34 cellular contexts compared by ENCODE assay signal in the genomic region with DNA sequence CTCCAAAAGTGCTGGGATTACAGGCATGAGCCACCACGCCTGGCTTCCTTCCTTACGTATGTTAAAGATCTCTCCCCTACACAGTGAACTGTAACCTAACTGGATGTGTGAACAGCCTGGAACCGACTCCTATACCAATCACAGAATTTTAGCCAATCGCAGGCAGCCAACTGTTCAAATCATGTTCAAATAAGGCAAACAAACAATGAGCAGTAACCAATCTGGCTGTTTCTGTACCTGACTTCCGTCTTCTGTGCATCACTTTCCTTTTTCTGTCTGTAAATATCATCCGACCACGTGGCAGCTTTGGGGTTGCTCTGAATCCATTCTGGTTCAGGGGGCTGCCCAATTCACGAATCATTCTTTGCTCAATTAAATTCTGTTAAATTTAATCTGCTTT. TPM values are rescaled to one million over a fixed set of nuclear protein-coding genes. Genes with fewer than 3 reads are reported as not detected.
"Had no signal": no experiment of that assay in that cellular context is flagged by ENCODE, and none has a peak within 500 bp of the region (broad histone marks: within the 10 kb centered on the region; RNA-seq: fewer than 3 reads in every experiment).

No MANE protein-coding gene starts in this region.

- H3K4me3 ChIP-seq: colonic mucosa, esophagus muscularis mucosa, lower lobe of right lung, smooth muscle cell, suprapubic skin, transverse colon, upper lobe of right lung, uterus had no signal

- H3K9me3 Mint-ChIP-seq: dendritic cell treated with granulocyte-macrophage colony-stimulating factor and Interleukin-4, amounts not matched to agents 40 ng/mL and 50 ng/mL, for 4 days; immature natural killer cell; natural killer cell treated with Interleukin-12 subunit alpha and Interleukin-12 subunit beta and Interleukin-15 and Interleukin-18, amount 100 ng/mL, for 72 hours; neural crest cell; stimulated activated naive CD8-positive, alpha-beta T cell treated with anti-CD3 and anti-CD28 coated beads, Interleukin-15, amount 100 ng/mL, for 72 hours had no signal

- H3K79me2 ChIP-seq: parathyroid adenoma had no signal

- H3K27me3 ChIP-seq: colonic mucosa, esophagus muscularis mucosa, suprapubic skin, transverse colon, upper lobe of right lung, uterus had no signal

- H3K9ac ChIP-seq: parathyroid adenoma had no signal

- H3K9me3 ChIP-seq: colonic mucosa, esophagus muscularis mucosa, lower lobe of right lung, suprapubic skin, transverse colon, upper lobe of right lung, uterus had no signal

- H3K27ac Mint-ChIP-seq: dendritic cell treated with granulocyte-macrophage colony-stimulating factor and Interleukin-4, amounts not matched to agents 40 ng/mL and 50 ng/mL, for 4 days; immature natural killer cell; memory B cell; natural killer cell treated with Interleukin-12 subunit alpha and Interleukin-12 subunit beta and Interleukin-15 and Interleukin-18, amount 100 ng/mL, for 72 hours; progenitor cell of endocrine pancreas; stimulated activated naive CD8-positive, alpha-beta T cell treated with anti-CD3 and anti-CD28 coated beads, Interleukin-15, amount 100 ng/mL, for 72 hours had no signal

- H3K27me3 Mint-ChIP-seq: progenitor cell of endocrine pancreas; stimulated activated naive CD8-positive, alpha-beta T cell treated with anti-CD3 and anti-CD28 coated beads, Interleukin-15, amount 100 ng/mL, for 72 hours had no signal

- ATAC-seq: foreskin keratinocyte; left ventricle myocardium superior; lower lobe of right lung; natural killer cell treated with Interleukin-12 subunit alpha and Interleukin-12 subunit beta and Interleukin-15 and Interleukin-18, amount 100 ng/mL, for 72 hours; sciatic nerve; stimulated activated naive CD8-positive, alpha-beta T cell treated with anti-CD3 and anti-CD28 coated beads, Interleukin-15, amount 100 ng/mL, for 72 hours; upper lobe of right lung had no signal

- H3K36me3 Mint-ChIP-seq: immature natural killer cell; natural killer cell treated with Interleukin-12 subunit alpha and Interleukin-12 subunit beta and Interleukin-15 and Interleukin-18, amount 100 ng/mL, for 72 hours had no signal

- DNase-seq: colonic mucosa; effector memory CD4-positive, alpha-beta T cell; foreskin keratinocyte; glutamatergic neuron; hypothalamus; immature natural killer cell; islet precursor cell; kidney glomerular epithelial cell; left ventricle myocardium superior; lower lobe of right lung; naive B cell; stimulated activated CD4-positive, alpha-beta T cell treated with anti-CD3 and anti-CD28 coated beads, Interleukin-12 subunit alpha, Interleukin-12 subunit beta, amount 100 ng/mL, for 4 hours; stimulated activated CD4-positive, alpha-beta T cell treated with anti-CD3 and anti-CD28 coated beads, Interleukin-1b, Interleukin-23, amount 100 ng/mL, for 48 hours; stimulated activated CD4-positive, alpha-beta T cell treated with anti-CD3 and anti-CD28 coated beads, Interleukin-4, amount 100 ng/mL, for 1 hour; stimulated activated CD8-positive, alpha-beta memory T cell treated with anti-CD3 and anti-CD28 coated beads, Interleukin-4, amount 100 ng/mL, for 48 hours; stimulated activated naive CD4-positive, alpha-beta T cell; stimulated activated naive CD8-positive, alpha-beta T cell treated with anti-CD3 and anti-CD28 coated beads, Interleukin-15, amount 100 ng/mL, for 72 hours; transverse colon; upper lobe of right lung; uterus had no signal

- H2AFZ ChIP-seq: parathyroid adenoma had no signal

- H3K4me2 ChIP-seq: smooth muscle cell had no signal

- H3K4me3 Mint-ChIP-seq: dendritic cell treated with granulocyte-macrophage colony-stimulating factor and Interleukin-4, amounts not matched to agents 40 ng/mL and 50 ng/mL, for 4 days; immature natural killer cell; memory B cell; natural killer cell treated with Interleukin-12 subunit alpha and Interleukin-12 subunit beta and Interleukin-15 and Interleukin-18, amount 100 ng/mL, for 72 hours; neural crest cell; stimulated activated naive CD8-positive, alpha-beta T cell treated with anti-CD3 and anti-CD28 coated beads, Interleukin-15, amount 100 ng/mL, for 72 hours had no signal

- H3K27ac ChIP-seq: colonic mucosa, esophagus muscularis mucosa, foreskin keratinocyte, lower lobe of right lung, parathyroid adenoma, suprapubic skin, transverse colon, upper lobe of right lung, uterus had no signal

- H3K36me3 ChIP-seq: colonic mucosa, esophagus muscularis mucosa, lower lobe of right lung, suprapubic skin, transverse colon, upper lobe of right lung, uterus had no signal

- H3K4me1 ChIP-seq: colonic mucosa, foreskin keratinocyte, lower lobe of right lung, parathyroid adenoma, transverse colon, upper lobe of right lung, uterus had no signal

- H3K4me1 Mint-ChIP-seq: immature natural killer cell; neural crest cell; stimulated activated naive CD8-positive, alpha-beta T cell treated with anti-CD3 and anti-CD28 coated beads, Interleukin-15, amount 100 ng/mL, for 72 hours had no signal

- FAIRE-seq: endothelial cell of umbilical vein had no signal

RNA-seq across cellular contexts. Expression of a gene that starts 27.5 kb away (rescaled TPM):
- total RNA-seq: endothelial cell of umbilical vein, epithelial cell of proximal tubule, esophagus muscularis mucosa, fibroblast of lung, foreskin keratinocyte, left ventricle myocardium superior, lower lobe of right lung, mononuclear cell, sciatic nerve, smooth muscle cell, upper lobe of right lung had no signal
- polyA plus RNA-seq: endothelial cell of umbilical vein, foreskin keratinocyte, immature natural killer cell, smooth muscle cell had no signal
